Comparison of ENCODE assay signal across 1 cellular context in the genomic region with DNA sequence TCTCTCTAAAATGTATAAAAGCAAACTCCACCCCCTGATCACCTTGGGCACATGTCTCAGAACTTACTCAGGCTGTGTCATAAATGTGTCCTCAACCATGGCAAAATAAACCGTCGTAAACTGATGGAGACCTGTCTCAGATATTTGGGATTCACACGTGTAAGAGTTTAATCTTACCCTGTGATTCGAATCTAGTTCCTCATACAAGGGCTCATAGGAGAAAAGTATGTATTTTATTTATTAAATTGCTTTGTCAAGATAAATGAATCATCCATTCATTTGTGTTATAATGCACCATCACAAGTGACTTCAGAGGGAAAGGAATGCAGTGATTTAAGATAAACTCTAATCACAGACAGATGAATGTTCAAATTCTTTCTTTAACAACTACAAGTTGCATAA.
TF ChIP-seq lines count a peak whose summit lies in the region.

No MANE protein-coding gene starts in this region.

TF ChIP-seq in SK-N-SH, 30 proteins besides CTCF, POLR2A, EP300 and RAD21 (continued from another document):
- TF ChIP-seq, protein P1, sequence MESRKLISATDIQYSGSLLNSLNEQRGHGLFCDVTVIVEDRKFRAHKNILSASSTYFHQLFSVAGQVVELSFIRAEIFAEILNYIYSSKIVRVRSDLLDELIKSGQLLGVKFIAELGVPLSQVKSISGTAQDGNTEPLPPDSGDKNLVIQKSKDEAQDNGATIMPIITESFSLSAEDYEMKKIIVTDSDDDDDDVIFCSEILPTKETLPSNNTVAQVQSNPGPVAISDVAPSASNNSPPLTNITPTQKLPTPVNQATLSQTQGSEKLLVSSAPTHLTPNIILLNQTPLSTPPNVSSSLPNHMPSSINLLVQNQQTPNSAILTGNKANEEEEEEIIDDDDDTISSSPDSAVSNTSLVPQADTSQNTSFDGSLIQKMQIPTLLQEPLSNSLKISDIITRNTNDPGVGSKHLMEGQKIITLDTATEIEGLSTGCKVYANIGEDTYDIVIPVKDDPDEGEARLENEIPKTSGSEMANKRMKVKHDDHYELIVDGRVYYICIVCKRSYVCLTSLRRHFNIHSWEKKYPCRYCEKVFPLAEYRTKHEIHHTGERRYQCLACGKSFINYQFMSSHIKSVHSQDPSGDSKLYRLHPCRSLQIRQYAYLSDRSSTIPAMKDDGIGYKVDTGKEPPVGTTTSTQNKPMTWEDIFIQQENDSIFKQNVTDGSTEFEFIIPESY (IDR thresholded peaks at IDR 0.05; ENCODE audit: borderline replicate concordance, low read depth), result no peak
- TF ChIP-seq FOXM1 (IDR thresholded peaks at IDR 0.05; ENCODE audit: low read depth) (no peak), NRF1 (IDR thresholded peaks at IDR 0.05; ENCODE audit: low read depth, low read length) (no peak), JUND (IDR thresholded peaks at IDR 0.05) (peak; percentile 55), TEAD4 (IDR thresholded peaks at IDR 0.05; ENCODE audit: borderline replicate concordance, insufficient read depth) (peak; percentile 45; the same call in 1 of the 2 replicates), FOSL2 (IDR thresholded peaks at IDR 0.05; ENCODE audit: borderline replicate concordance, low read depth) (peak; percentile 38; the same call in 1 of the 2 replicates), TCF12 (IDR thresholded peaks at IDR 0.05) (peak; percentile 72)
- TF ChIP-seq, protein P2, sequence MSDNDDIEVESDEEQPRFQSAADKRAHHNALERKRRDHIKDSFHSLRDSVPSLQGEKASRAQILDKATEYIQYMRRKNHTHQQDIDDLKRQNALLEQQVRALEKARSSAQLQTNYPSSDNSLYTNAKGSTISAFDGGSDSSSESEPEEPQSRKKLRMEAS (IDR thresholded peaks at IDR 0.05; ENCODE audit: low read depth), result no peak
